In the genomic region with DNA sequence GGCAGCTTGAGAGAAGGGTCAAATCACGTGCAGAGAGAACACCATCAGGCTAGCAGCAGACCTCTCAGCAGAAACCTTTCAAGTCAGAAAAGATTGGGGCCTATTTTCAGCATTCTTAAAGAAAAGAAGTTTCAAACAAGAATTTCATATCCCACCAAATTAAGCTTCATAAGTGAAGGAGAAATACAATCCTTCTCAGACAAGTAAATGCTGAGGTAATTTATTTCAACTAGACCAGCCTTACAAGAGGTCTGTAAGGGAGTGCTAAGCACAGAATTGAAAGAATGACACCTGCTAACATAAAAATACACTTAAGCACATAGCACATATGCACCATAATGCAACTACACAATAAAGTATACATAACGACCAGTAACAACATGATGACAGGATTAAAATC, we compare ENCODE assay signal across 26 cellular contexts.
"Had no signal": no experiment of that assay in that cellular context is flagged by ENCODE, and none has a peak within 500 bp of the region (broad histone marks: within the 10 kb centered on the region; RNA-seq: fewer than 3 reads in every experiment).

No MANE protein-coding gene starts in this region.

- H3K4me3 ChIP-seq: stomach, suprapubic skin, testis, thoracic aorta, thyroid gland, tibial artery, tibial nerve, transverse colon, upper lobe of left lung, upper lobe of right lung, uterus, vagina had no signal

- H3K27ac ChIP-seq: stomach, suprapubic skin, testis, thoracic aorta, thyroid gland, tibial artery, tibial nerve, transverse colon, upper lobe of left lung, upper lobe of right lung, uterus, vagina had no signal

- ATAC-seq: stimulated activated effector memory CD8-positive, alpha-beta T cell treated with anti-CD3 and anti-CD28 coated beads, Interleukin-12 subunit alpha, Interleukin-12 subunit beta, amount 100 ng/mL, for 72 hours; stimulated activated memory B cell treated with anti-CD40 and anti-IgM and Interleukin-4, amounts not matched to agents 10 μg/mL and 1 μg/mL and 100 μg/mL, for 72 hours; stimulated activated naive B cell treated with anti-CD40 and anti-IgM and Interleukin-4, amounts not matched to agents 10 μg/mL and 1 μg/mL and 100 μg/mL, for 72 hours; stimulated activated naive CD8-positive, alpha-beta T cell treated with anti-CD3 and anti-CD28 coated beads, Interleukin-15, amount 100 ng/mL, for 72 hours; stimulated activated naive CD8-positive, alpha-beta T cell treated with anti-CD3 and anti-CD28 coated beads, Interleukin-15, Interleukin-2, amounts not matched to agents 100 U/mL and 50 U/mL, for 24 hours; upper lobe of right lung had no signal

- FAIRE-seq: urothelium cell line had no signal

- H3K9me3 ChIP-seq: testis, thoracic aorta, thyroid gland, transverse colon, upper lobe of left lung, upper lobe of right lung, vagina had no signal

- DNase-seq: stimulated activated CD4-positive, alpha-beta T cell treated with anti-CD3 and anti-CD28 coated beads, Interleukin-2, amount 100 ng/mL, for 48 hours; stimulated activated CD4-positive, alpha-beta T cell treated with anti-CD3 and anti-CD28 coated beads, Interleukin-4, amount 100 ng/mL, for 1 hour; stimulated activated CD4-positive, alpha-beta T cell treated with anti-CD3 and anti-CD28 coated beads, Interleukin-4, amount 100 ng/mL, for 24 hours; stimulated activated CD4-positive, alpha-beta T cell treated with anti-CD3 and anti-CD28 coated beads, Interleukin-4, amount 100 ng/mL, for 4 hours; stimulated activated CD8-positive, alpha-beta memory T cell treated with anti-CD3 and anti-CD28 coated beads, Interleukin-4, amount 100 ng/mL, for 48 hours; stimulated activated naive B cell treated with anti-CD40 and anti-IgM and Interleukin-4, amounts not matched to agents 10 μg/mL and 1 μg/mL and 100 μg/mL, for 72 hours; stimulated activated naive CD4-positive, alpha-beta T cell; stimulated activated naive CD4-positive, alpha-beta T cell treated with Interleukin-2 at 50 U/mL for 16 hours; stimulated activated naive CD8-positive, alpha-beta T cell treated with anti-CD3 and anti-CD28 coated beads, Interleukin-15, amount 100 ng/mL, for 72 hours; stimulated activated naive CD8-positive, alpha-beta T cell treated with anti-CD3 and anti-CD28 coated beads, Interleukin-15, Interleukin-2, amounts not matched to agents 100 U/mL and 50 U/mL, for 24 hours; stomach; substantia nigra; testis; thyroid gland; tibial artery; transverse colon; upper lobe of left lung; upper lobe of right lung; uterus had no signal

- H3K27me3 ChIP-seq: stomach, suprapubic skin, testis, thyroid gland, tibial artery, tibial nerve, transverse colon, upper lobe of left lung, upper lobe of right lung, uterus, vagina had no signal

- H3K4me1 ChIP-seq: stomach, suprapubic skin, testis, thyroid gland, tibial artery, tibial nerve, transverse colon, upper lobe of left lung, upper lobe of right lung, uterus, vagina had no signal

- H3K36me3 ChIP-seq: stomach, suprapubic skin, thoracic aorta, thyroid gland, tibial artery, tibial nerve, transverse colon, upper lobe of left lung, upper lobe of right lung, uterus, vagina had no signal
